ENCODE assay signal across 32 cellular contexts in the genomic region with DNA sequence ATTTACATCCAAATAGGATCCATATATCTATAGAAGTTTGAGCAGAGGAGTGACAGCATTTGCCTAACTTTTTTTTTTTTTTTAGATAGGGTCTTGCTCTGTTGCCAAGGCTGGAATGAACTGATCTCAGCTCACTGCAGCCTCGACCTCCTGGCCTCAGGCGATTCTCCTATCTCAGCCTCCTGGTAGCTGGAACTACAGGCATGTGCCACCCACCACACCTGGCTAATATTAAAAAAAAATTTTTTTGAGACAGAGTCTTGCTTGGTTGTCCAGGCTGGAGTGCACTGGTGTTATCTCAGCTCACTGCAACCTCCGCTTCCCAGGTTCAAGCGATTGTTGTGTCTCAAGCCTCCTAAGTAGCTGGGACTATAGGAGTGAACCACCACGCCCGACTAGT.
"Had no signal": no experiment of that assay in that cellular context is flagged by ENCODE, and none has a peak within 500 bp of the region (broad histone marks: within the 10 kb centered on the region; RNA-seq: fewer than 3 reads in every experiment).

No MANE protein-coding gene starts in this region.

- H3K27me3 ChIP-seq: adrenal gland, body of pancreas, cardiac muscle cell, dorsolateral prefrontal cortex had no signal

- H3K4me1 ChIP-seq: adrenal gland, body of pancreas had no signal

- H3K4me1 Mint-ChIP-seq: activated naive CD4-positive, alpha-beta T cell treated with anti-CD3 and anti-CD28 coated beads, Interleukin-2, amount 50 U/mL, for 24 hours; activated naive CD8-positive, alpha-beta T cell treated with anti-CD3 and anti-CD28 coated beads, Interleukin-2, amount 50 U/mL, for 24 hours; central memory CD8-positive, alpha-beta T cell; endodermal cell; T-cell had no signal

- H3K27ac Mint-ChIP-seq: activated CD4-positive, alpha-beta memory T cell treated with anti-CD3 and anti-CD28 coated beads for 36 hours; activated CD4-positive, alpha-beta T cell treated with anti-CD3 and anti-CD28 coated beads for 36 hours; activated CD4-positive, alpha-beta T cell treated with anti-CD3 and anti-CD28 coated beads, Interleukin-2, amount 10 ng/mL, durations not matched to agents 24 days and 14 days; activated CD8-positive, alpha-beta memory T cell treated with anti-CD3 and anti-CD28 coated beads, Interleukin-2, amount 10 ng/mL, durations not matched to agents 7 days and 5 days; activated CD8-positive, alpha-beta T cell treated with anti-CD3 and anti-CD28 coated beads, Interleukin-2, amount 10 ng/mL, durations not matched to agents 7 days and 5 days; activated naive CD4-positive, alpha-beta T cell treated with anti-CD3 and anti-CD28 coated beads for 36 hours; activated naive CD4-positive, alpha-beta T cell treated with anti-CD3 and anti-CD28 coated beads, Interleukin-2, amount 50 U/mL, for 24 hours; activated naive CD8-positive, alpha-beta T cell treated with anti-CD3 and anti-CD28 coated beads for 36 hours; activated naive CD8-positive, alpha-beta T cell treated with anti-CD3 and anti-CD28 coated beads, Interleukin-2, amount 50 U/mL, for 24 hours; activated T-helper 1 cell treated with anti-CD3 and anti-CD28 coated beads, Interleukin-12 subunit alpha, Interleukin-12 subunit beta, Interleukin-2, Interleukin-4 antibody, amounts not matched to agents 30 ng/mL and 10 ng/mL and 1 ng/mL, durations not matched to agents 14 hours and 24 hours and 36 hours; activated T-helper 2 cell treated with anti-CD3 and anti-CD28 coated beads, Interferon-gamma antibody, Interleukin-2, Interleukin-4, amounts not matched to agents 10 μg/mL and 5 μg/mL and 100 μg/mL, durations not matched to agents 14 hours and 24 hours and 36 hours; dendritic cell treated with granulocyte-macrophage colony-stimulating factor and Interleukin-4, amounts not matched to agents 40 ng/mL and 50 ng/mL, for 4 days; endodermal cell; T-cell; T-helper 1 cell treated with Interleukin-12 subunit alpha and Interleukin-12 subunit beta and Interleukin-4 antibody, amounts not matched to agents 30 μg/mL and 1 μg/mL, for 36 hours; T-helper 2 cell treated with Interferon-gamma antibody and Interleukin-4, amounts not matched to agents 5 μg/mL and 100 μg/mL, for 36 hours had no signal

- ATAC-seq: activated CD8-positive, alpha-beta memory T cell treated with anti-CD3 and anti-CD28 coated beads, Interleukin-2, amount 10 ng/mL, durations not matched to agents 7 days and 5 days; activated CD8-positive, alpha-beta T cell treated with anti-CD3 and anti-CD28 coated beads, Interleukin-2, amount 10 ng/mL, durations not matched to agents 7 days and 5 days; activated naive CD8-positive, alpha-beta T cell treated with anti-CD3 and anti-CD28 coated beads, Interleukin-2, amount 50 U/mL, for 24 hours; body of pancreas; T-cell had no signal

- H3K9me3 ChIP-seq: adrenal gland, body of pancreas had no signal

- H3K27me3 Mint-ChIP-seq: activated CD4-positive, alpha-beta memory T cell treated with anti-CD3 and anti-CD28 coated beads for 36 hours; activated CD4-positive, alpha-beta T cell treated with anti-CD3 and anti-CD28 coated beads for 36 hours; activated CD4-positive, alpha-beta T cell treated with anti-CD3 and anti-CD28 coated beads, Interleukin-2, amount 10 ng/mL, durations not matched to agents 24 days and 14 days; activated CD8-positive, alpha-beta memory T cell treated with anti-CD3 and anti-CD28 coated beads, Interleukin-2, amount 10 ng/mL, durations not matched to agents 7 days and 5 days; activated naive CD4-positive, alpha-beta T cell treated with anti-CD3 and anti-CD28 coated beads, Interleukin-2, amount 50 U/mL, for 24 hours; activated naive CD8-positive, alpha-beta T cell treated with anti-CD3 and anti-CD28 coated beads for 36 hours; activated naive CD8-positive, alpha-beta T cell treated with anti-CD3 and anti-CD28 coated beads, Interleukin-2, amount 50 U/mL, for 24 hours; central memory CD8-positive, alpha-beta T cell; dendritic cell treated with granulocyte-macrophage colony-stimulating factor and Interleukin-4, amounts not matched to agents 40 ng/mL and 50 ng/mL, for 4 days; T-cell had no signal

- H3K36me3 Mint-ChIP-seq: activated CD4-positive, alpha-beta memory T cell treated with anti-CD3 and anti-CD28 coated beads for 36 hours; activated CD8-positive, alpha-beta memory T cell treated with anti-CD3 and anti-CD28 coated beads, Interleukin-2, amount 10 ng/mL, durations not matched to agents 7 days and 5 days; activated naive CD4-positive, alpha-beta T cell treated with anti-CD3 and anti-CD28 coated beads, Interleukin-2, amount 50 U/mL, for 24 hours; activated naive CD8-positive, alpha-beta T cell treated with anti-CD3 and anti-CD28 coated beads for 36 hours; T-cell had no signal

- DNase-seq: activated CD4-positive, alpha-beta memory T cell treated with anti-CD3 and anti-CD28 coated beads for 36 hours; activated CD4-positive, alpha-beta T cell treated with anti-CD3 and anti-CD28 coated beads for 36 hours; activated CD4-positive, alpha-beta T cell treated with anti-CD3 and anti-CD28 coated beads, Interleukin-2, amount 10 ng/mL, durations not matched to agents 24 days and 14 days; activated CD4-positive, CD25-positive, alpha-beta regulatory T cell; activated CD4-positive, CD25-positive, alpha-beta regulatory T cell treated with anti-CD3 and anti-CD28 coated beads, Interleukin-2, amount 50 U/mL, for 72 hours; activated CD8-positive, alpha-beta memory T cell treated with anti-CD3 and anti-CD28 coated beads, Interleukin-2, amount 10 ng/mL, durations not matched to agents 7 days and 5 days; activated CD8-positive, alpha-beta memory T cell treated with anti-CD3 and anti-CD28 coated beads, Interleukin-2, amount 50 U/mL, for 4 hours; activated CD8-positive, alpha-beta T cell treated with anti-CD3 and anti-CD28 coated beads, Interleukin-2, amount 10 ng/mL, durations not matched to agents 7 days and 5 days; activated naive CD4-positive, alpha-beta T cell treated with anti-CD3 and anti-CD28 coated beads for 36 hours; activated naive CD8-positive, alpha-beta T cell treated with anti-CD3 and anti-CD28 coated beads for 36 hours; activated naive CD8-positive, alpha-beta T cell treated with anti-CD3 and anti-CD28 coated beads, Interleukin-2, amount 50 U/mL, for 24 hours; activated T-cell treated with anti-CD3 and anti-CD28 coated beads, Interleukin-2, amount 50 U/mL, for 1 hour; activated T-cell treated with anti-CD3 and anti-CD28 coated beads, Interleukin-2, amount 50 U/mL, for 48 hours; adrenal gland; amygdala; aorta; body of pancreas; dorsolateral prefrontal cortex; effector memory CD4-positive, alpha-beta T cell; endodermal cell; T-cell; T1000 had no signal

- H3K36me3 ChIP-seq: adrenal gland, cardiac muscle cell had no signal

- H3K4me3 ChIP-seq: adrenal gland, body of pancreas, cardiac muscle cell, coronary artery, dorsolateral prefrontal cortex had no signal

- H3K4me3 Mint-ChIP-seq: activated CD4-positive, alpha-beta memory T cell treated with anti-CD3 and anti-CD28 coated beads for 36 hours; activated CD4-positive, alpha-beta T cell treated with anti-CD3 and anti-CD28 coated beads for 36 hours; activated CD4-positive, alpha-beta T cell treated with anti-CD3 and anti-CD28 coated beads, Interleukin-2, amount 10 ng/mL, durations not matched to agents 24 days and 14 days; activated CD8-positive, alpha-beta memory T cell treated with anti-CD3 and anti-CD28 coated beads, Interleukin-2, amount 10 ng/mL, durations not matched to agents 7 days and 5 days; activated CD8-positive, alpha-beta T cell treated with anti-CD3 and anti-CD28 coated beads, Interleukin-2, amount 10 ng/mL, durations not matched to agents 7 days and 5 days; activated naive CD4-positive, alpha-beta T cell treated with anti-CD3 and anti-CD28 coated beads for 36 hours; activated naive CD4-positive, alpha-beta T cell treated with anti-CD3 and anti-CD28 coated beads, Interleukin-2, amount 50 U/mL, for 24 hours; activated naive CD8-positive, alpha-beta T cell treated with anti-CD3 and anti-CD28 coated beads for 36 hours; activated naive CD8-positive, alpha-beta T cell treated with anti-CD3 and anti-CD28 coated beads, Interleukin-2, amount 50 U/mL, for 24 hours; activated T-helper 1 cell treated with anti-CD3 and anti-CD28 coated beads, Interleukin-12 subunit alpha, Interleukin-12 subunit beta, Interleukin-2, Interleukin-4 antibody, amounts not matched to agents 30 ng/mL and 10 ng/mL and 1 ng/mL, durations not matched to agents 14 hours and 24 hours and 36 hours; central memory CD8-positive, alpha-beta T cell; dendritic cell treated with granulocyte-macrophage colony-stimulating factor and Interleukin-4, amounts not matched to agents 40 ng/mL and 50 ng/mL, for 4 days; endodermal cell; T-cell; T-helper 1 cell treated with Interleukin-12 subunit alpha and Interleukin-12 subunit beta and Interleukin-4 antibody, amounts not matched to agents 30 μg/mL and 1 μg/mL, for 36 hours; T-helper 2 cell treated with Interferon-gamma antibody and Interleukin-4, amounts not matched to agents 5 μg/mL and 100 μg/mL, for 36 hours had no signal

- H3K27ac ChIP-seq: adrenal gland, body of pancreas, cardiac muscle cell, coronary artery, dorsolateral prefrontal cortex had no signal

- FAIRE-seq: frontal cortex had no signal
